ENCODE assay signal across 8 cellular contexts in genomic region chr2:136932700-136933099, GRCh38.
A peak's percentile ranks its signal among the peaks of the same experiment; 100 is the strongest.
DNase-seq lines count a peak whose midpoint lies in the region; ATAC-seq and TF ChIP-seq lines count a peak whose summit lies in the region.

No MANE protein-coding gene starts in this region.

- no peaks in the 10 kb centered on the region for H3K27me3 Mint-ChIP-seq in activated CD4-positive, alpha-beta memory T cell treated with anti-CD3 and anti-CD28 coated beads, Interleukin-2, amount 10 ng/mL, durations not matched to agents 7 days and 5 days

- H3K9me3 ChIP-seq in GM23248 (ENCODE audit: low read depth) = no peaks in the 10 kb centered on the region

- no peaks in the 10 kb centered on the region for H3K9me2 ChIP-seq in GM23248 (ENCODE audit: insufficient read depth)

- TF ChIP-seq CTCF in epithelial cell of proximal tubule (conservative IDR thresholded peaks at IDR 0.05; ENCODE audit: low read depth, low read length) = peak; percentile 77

- DNase-seq in AG08396 (ENCODE audit: low spot score) = peak; percentile 1
- peak; percentile 41 for DNase-seq in GM23248
- peak; percentile 9 to 60 for DNase-seq in NCI-H526 (lab: John Stamatoyannopoulos, UW)
- DNase-seq in epithelial cell of proximal tubule (ENCODE audit: low read depth) = no peak
- no peak for DNase-seq in Ammon's horn (ENCODE audit: low spot score)
- DNase-seq in activated CD4-positive, alpha-beta memory T cell treated with anti-CD3 and anti-CD28 coated beads, Interleukin-2, amount 10 ng/mL, durations not matched to agents 7 days and 5 days = no peak

- H2AFZ ChIP-seq in GM23248 = no peak overlapping the region

- H3K4me3 Mint-ChIP-seq in activated CD4-positive, alpha-beta memory T cell treated with anti-CD3 and anti-CD28 coated beads, Interleukin-2, amount 10 ng/mL, durations not matched to agents 7 days and 5 days = no peak overlapping the region

- H3K27me3 ChIP-seq in GM23248 (replicated peaks; ENCODE audit: insufficient read depth) = no peaks in the 10 kb centered on the region

- H3K4me1 ChIP-seq in GM23248 (ENCODE audit: insufficient read depth) = no peaks in the 10 kb centered on the region

- H3K27ac ChIP-seq in GM23248 = no peak overlapping the region

- no peaks in the 10 kb centered on the region for H3K79me2 ChIP-seq in GM23248 (ENCODE audit: insufficient read depth)

- H3K27ac Mint-ChIP-seq in activated CD4-positive, alpha-beta memory T cell treated with anti-CD3 and anti-CD28 coated beads, Interleukin-2, amount 10 ng/mL, durations not matched to agents 7 days and 5 days = no peak overlapping the region

- H3K36me3 ChIP-seq in GM23248 (ENCODE audit: low read depth) = no peaks in the 10 kb centered on the region

- in situ Hi-C loops in GM23248 (cut with MboI) = no loop called here

- no peaks in the 10 kb centered on the region for H3K36me3 Mint-ChIP-seq in activated CD4-positive, alpha-beta memory T cell treated with anti-CD3 and anti-CD28 coated beads, Interleukin-2, amount 10 ng/mL, durations not matched to agents 7 days and 5 days (ENCODE audit: low read depth)

- ATAC-seq in HG03469 (IDR thresholded peaks at IDR 0.05; ENCODE audit: unreplicated experiment) = no peak
- no peak for ATAC-seq in GM21529 (IDR thresholded peaks at IDR 0.05; ENCODE audit: unreplicated experiment)

- H4K20me1 ChIP-seq in GM23248 (ENCODE audit: insufficient read depth) = no peaks in the 10 kb centered on the region

- H3K4me2 ChIP-seq in GM23248 (ENCODE audit: unreplicated experiment) = no peak overlapping the region

- H3K4me3 ChIP-seq in GM23248 (no peak overlapping the region), epithelial cell of proximal tubule (ENCODE audit: low read depth, low read length) (no peak overlapping the region)

- CTCF ChIA-PET in activated CD4-positive, alpha-beta memory T cell treated with anti-CD3 and anti-CD28 coated beads, Interleukin-2, amount 10 ng/mL, durations not matched to agents 7 days and 5 days (lab: Charles Lee) = no interaction called here

- H3K9ac ChIP-seq in GM23248 = no peak overlapping the region

- H3K4me1 Mint-ChIP-seq in activated CD4-positive, alpha-beta memory T cell treated with anti-CD3 and anti-CD28 coated beads, Interleukin-2, amount 10 ng/mL, durations not matched to agents 7 days and 5 days = no peaks in the 10 kb centered on the region

- no peaks in the 10 kb centered on the region for H3F3A ChIP-seq in GM23248 (ENCODE audit: insufficient read depth)

- POLR2A ChIA-PET in activated CD4-positive, alpha-beta memory T cell treated with anti-CD3 and anti-CD28 coated beads, Interleukin-2, amount 10 ng/mL, durations not matched to agents 7 days and 5 days (lab: Charles Lee) = no interaction called here

- WGBS in GM23248 (ENCODE audit: low coverage in 1 of 2, low lambda C conversion rate in 2 of 2, missing lambda C conversion rate in 2 of 2), 2 experiments = 11 to 12% methylated on average over 3 of the region's 3 CpGs

- H3K9me3 Mint-ChIP-seq in activated CD4-positive, alpha-beta memory T cell treated with anti-CD3 and anti-CD28 coated beads, Interleukin-2, amount 10 ng/mL, durations not matched to agents 7 days and 5 days = no peaks in the 10 kb centered on the region

Comparison
In these comparisons a context has a peak if more than half of its experiments do, and no peak if none do; other contexts are left out.
1. DNase-seq: peak in AG08396 (single experiment), GM23248 (single experiment) and NCI-H526 (2 of 2); none in epithelial cell of proximal tubule (single experiment), Ammon's horn (single experiment) and activated CD4-positive, alpha-beta memory T cell treated with anti-CD3 and anti-CD28 coated beads, Interleukin-2, amount 10 ng/mL, durations not matched to agents 7 days and 5 days (single experiment).